Comparison of ENCODE assay signal across 8 cellular contexts in genomic region chr6:25006565-25007001, GRCh38.
A peak's percentile ranks its signal among the peaks of the same experiment; 100 is the strongest.
DNase-seq lines count a peak whose midpoint lies in the region; ATAC-seq lines count a peak whose summit lies in the region.

No MANE protein-coding gene starts in this region.

- no peaks in the 10 kb centered on the region for H3K9me3 Mint-ChIP-seq in dendritic cell treated with granulocyte-macrophage colony-stimulating factor and Interleukin-4, amounts not matched to agents 40 ng/mL and 50 ng/mL, for 4 days

- no peak for ATAC-seq in HG02840 (IDR thresholded peaks at IDR 0.05; ENCODE audit: low FRiP score, unreplicated experiment)

- intact Hi-C loops in dendritic cell treated with granulocyte-macrophage colony-stimulating factor and Interleukin-4, amounts not matched to agents 40 ng/mL and 50 ng/mL, for 4 days (cut with micrococcal nuclease): no loop called here

- H3K27me3 Mint-ChIP-seq in dendritic cell treated with granulocyte-macrophage colony-stimulating factor and Interleukin-4, amounts not matched to agents 40 ng/mL and 50 ng/mL, for 4 days: no peaks in the 10 kb centered on the region

- no peaks in the 10 kb centered on the region for H3K36me3 Mint-ChIP-seq in dendritic cell treated with granulocyte-macrophage colony-stimulating factor and Interleukin-4, amounts not matched to agents 40 ng/mL and 50 ng/mL, for 4 days (ENCODE audit: low read depth)

- no peak overlapping the region for H3K4me3 Mint-ChIP-seq in dendritic cell treated with granulocyte-macrophage colony-stimulating factor and Interleukin-4, amounts not matched to agents 40 ng/mL and 50 ng/mL, for 4 days

- H3K27ac Mint-ChIP-seq in dendritic cell treated with granulocyte-macrophage colony-stimulating factor and Interleukin-4, amounts not matched to agents 40 ng/mL and 50 ng/mL, for 4 days: peak overlapping the region; percentile 84

- DNase-seq in C1 segment of cervical spinal cord (lab: John Stamatoyannopoulos, UW) (peak in 8 of 14 donors; percentile 4 to 49 (median 26)), H4 (ENCODE audit: low spot score) (peak; percentile 29), SIG-M5 (lab: John Stamatoyannopoulos, UW) (peak; percentile 68), mucosa of gallbladder (ENCODE audit: low spot score) (peak; percentile 62), NCI-H524 treated with DMSO at 0.1 percent for 48 hours (lab: John Stamatoyannopoulos, UW) (no peak), NCI-H526 treated with DMSO at 0.1 percent for 48 hours (lab: John Stamatoyannopoulos, UW) (no peak)

- H3K4me1 Mint-ChIP-seq in dendritic cell treated with granulocyte-macrophage colony-stimulating factor and Interleukin-4, amounts not matched to agents 40 ng/mL and 50 ng/mL, for 4 days (ENCODE audit: low read depth): peaks cover 64% of the 10 kb centered on the region

Comparison
In these comparisons a context has a peak if more than half of its experiments do, and no peak if none do; other contexts are left out.
1. DNase-seq: peak in C1 segment of cervical spinal cord (8 of 14), H4 (single experiment), SIG-M5 (single experiment) and mucosa of gallbladder (single experiment); none in NCI-H524 treated with DMSO at 0.1 percent for 48 hours (single experiment) and NCI-H526 treated with DMSO at 0.1 percent for 48 hours (single experiment).